ENCODE assay signal across 12 cellular contexts in the genomic region with DNA sequence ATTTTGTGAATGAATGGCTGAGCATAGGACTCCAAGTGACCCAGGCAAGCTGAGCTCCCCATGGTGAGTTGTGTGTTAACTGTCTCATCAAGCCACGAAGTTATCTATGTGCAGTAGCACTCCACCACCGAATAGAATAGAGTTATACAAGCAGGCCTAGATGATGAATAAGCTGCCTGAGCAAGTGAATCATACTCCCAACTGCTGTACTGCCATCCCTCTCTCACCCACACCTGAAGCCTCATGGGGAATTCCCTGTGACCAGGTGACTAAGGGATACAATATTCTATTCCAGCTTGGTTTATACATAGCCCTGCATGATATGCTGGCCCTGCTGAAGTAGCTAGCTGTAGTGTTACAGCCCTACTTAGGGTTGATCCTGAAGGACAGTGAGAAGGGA. TPM values are rescaled to one million over a fixed set of nuclear protein-coding genes. Genes with fewer than 3 reads are reported as not detected.
DNase-seq lines count a peak whose midpoint lies in the region; ATAC-seq and TF ChIP-seq lines count a peak whose summit lies in the region.
"Had no signal": no experiment of that assay in that cellular context is flagged by ENCODE, and none has a peak within 500 bp of the region (broad histone marks: within the 10 kb centered on the region; RNA-seq: fewer than 3 reads in every experiment).

No MANE protein-coding gene starts in this region.

- TF ChIP-seq CTCF in fibroblast of mammary gland (conservative IDR thresholded peaks at IDR 0.05; ENCODE audit: control insufficient read depth, insufficient read depth, low read depth, low read length) = no peak
- no peak for TF ChIP-seq CTCF in mesothelial cell of epicardium (IDR thresholded peaks at IDR 0.05; ENCODE audit: unreplicated experiment)

- H3K4me3 ChIP-seq in fibroblast of mammary gland (ENCODE audit: control insufficient read depth, low read depth, low read length) = no peak overlapping the region
- H3K4me3 ChIP-seq: thoracic aorta had no signal

- ATAC-seq in GM19397 (IDR thresholded peaks at IDR 0.05; ENCODE audit: unreplicated experiment) (no peak), HG02870 (IDR thresholded peaks at IDR 0.05; ENCODE audit: unreplicated experiment) (no peak)
- ATAC-seq: WTC11 had no signal

- peak; percentile 13 to 24 for DNase-seq in activated CD4-positive, alpha-beta T cell treated with anti-CD3 and anti-CD28 coated beads, Interleukin-2, amount 50 U/mL, for 48 hours
- no peak for DNase-seq in activated CD4-positive, alpha-beta T cell treated with anti-CD3 and anti-CD28 coated beads for 1 hour
- DNase-seq in RKO (ENCODE audit: low spot score) = peak; percentile 53
- peak; percentile 25 for DNase-seq in fibroblast of mammary gland (ENCODE audit: low read depth)
- DNase-seq in stimulated activated CD8-positive, alpha-beta memory T cell treated with anti-CD3 and anti-CD28 coated beads, Interleukin-15, amount 100 ng/mL, for 48 hours (ENCODE audit: low read depth in 2 of 2) = peak; percentile 8 to 20
- DNase-seq in mesothelial cell of epicardium (ENCODE audit: low spot score in 2 of 2, unreplicated experiment in 2 of 2) = no peak
- DNase-seq: NCI-H526 treated with DMSO at 0.1 percent for 48 hours had no signal

- H3K4me1 Mint-ChIP-seq in mesothelial cell of epicardium = no peaks in the 10 kb centered on the region

- H3K36me3 Mint-ChIP-seq in mesothelial cell of epicardium = peaks cover 2% of the 10 kb centered on the region
- H3K36me3 Mint-ChIP-seq: activated naive CD8-positive, alpha-beta T cell; WTC11 had no signal

- H3K27ac Mint-ChIP-seq in mesothelial cell of epicardium = no peak overlapping the region
- H3K27ac Mint-ChIP-seq: WTC11 had no signal

- H3K4me3 Mint-ChIP-seq in mesothelial cell of epicardium = no peak overlapping the region
- H3K4me3 Mint-ChIP-seq: activated naive CD8-positive, alpha-beta T cell; WTC11 had no signal

- H3K27me3 Mint-ChIP-seq in mesothelial cell of epicardium (ENCODE audit: low read depth) = no peaks in the 10 kb centered on the region
- H3K27me3 Mint-ChIP-seq: activated naive CD8-positive, alpha-beta T cell had no signal

- H3K9me3 Mint-ChIP-seq in mesothelial cell of epicardium = peaks cover 23% of the 10 kb centered on the region
- H3K9me3 Mint-ChIP-seq: WTC11 had no signal

RNA-seq across cellular contexts. Expression of a gene that starts 38.6 kb away (rescaled TPM):
- total RNA-seq in mesothelial cell of epicardium = 128 to 134 TPM (median 128 TPM) in 3 replicates

Comparison
In these comparisons a context has a peak if more than half of its experiments do, and no peak if none do; other contexts are left out.
1. DNase-seq: peak in activated CD4-positive, alpha-beta T cell treated with anti-CD3 and anti-CD28 coated beads, Interleukin-2, amount 50 U/mL, for 48 hours (2 of 2), RKO (single experiment), fibroblast of mammary gland (single experiment) and stimulated activated CD8-positive, alpha-beta memory T cell treated with anti-CD3 and anti-CD28 coated beads, Interleukin-15, amount 100 ng/mL, for 48 hours (2 of 2); none in activated CD4-positive, alpha-beta T cell treated with anti-CD3 and anti-CD28 coated beads for 1 hour (single experiment) and mesothelial cell of epicardium (0 of 2).